13 cellular contexts compared by ENCODE assay signal in genomic region chr1:225650198-225650597, GRCh38. TPM values are rescaled to one million over a fixed set of nuclear protein-coding genes. Genes with fewer than 3 reads are reported as not detected.
DNase-seq lines count a peak whose midpoint lies in the region; ATAC-seq, FAIRE-seq and TF ChIP-seq lines count a peak whose summit lies in the region.
"Had no signal": no experiment of that assay in that cellular context is flagged by ENCODE, and none has a peak within 500 bp of the region (broad histone marks: within the 10 kb centered on the region; RNA-seq: fewer than 3 reads in every experiment).

No MANE protein-coding gene starts in this region.

- H3K4me3 ChIP-seq in iPS-15b (ENCODE audit: low read depth, low read length) (peak overlapping the region; percentile 16), skeletal muscle cell (ENCODE audit: low read depth, low read length) (peak overlapping the region; percentile 10), pancreas (peak overlapping the region in 1 of 4 donors; percentile 97)

- no TSS peak for BruUV-seq in Calu3 (replicated peaks; lab: Mats Ljungman, UMichigan)

- WGBS in pancreas, 2 donors = 57 to 64% methylated on average over 7 of the region's 7 CpGs

- H3K36me3 Mint-ChIP-seq in Calu3 (ENCODE audit: insufficient read depth, unreplicated experiment) (peaks cover 37% of the 10 kb centered on the region), WTC11 (peaks cover 11% of the 10 kb centered on the region)
- H3K36me3 Mint-ChIP-seq: CD8-positive, alpha-beta T cell had no signal

- ATAC-seq in WTC11 = no peak
- ATAC-seq in GM18907 (IDR thresholded peaks at IDR 0.05; ENCODE audit: unreplicated experiment) = no peak
- no peak for ATAC-seq in pancreas
- ATAC-seq: CD8-positive, alpha-beta T cell; naive thymus-derived CD4-positive, alpha-beta T cell had no signal

- H3K27me3 Mint-ChIP-seq in Calu3 (ENCODE audit: unreplicated experiment) = no peaks in the 10 kb centered on the region
- no peaks in the 10 kb centered on the region for H3K27me3 Mint-ChIP-seq in WTC11 (ENCODE audit: low read depth)

- POLR2A ChIA-PET in WTC11 (lab: Charles Lee) = no interaction called here

- H3K9me3 ChIP-seq in iPS-15b (ENCODE audit: control insufficient read depth, insufficient read depth, low read length) (no peaks in the 10 kb centered on the region), pancreas (no peaks in the 10 kb centered on the region)

- CTCF ChIA-PET in Calu3 (lab: Charles Lee) = interaction anchor here (0.7 kb wide), 1 partner anchor 75 kb away, joined by 8 read pairs; no protein-coding TSS in a partner anchor
- CTCF ChIA-PET in WTC11 (lab: Charles Lee) = interaction anchor here (0.7 to 0.9 kb wide), 2 partner anchors 132 to 176 kb away, joined by 3 to 4 read pairs; no protein-coding TSS in a partner anchor

- H3K4me1 Mint-ChIP-seq in Calu3 (ENCODE audit: low read depth, unreplicated experiment) (peaks cover 23% of the 10 kb centered on the region), WTC11 (peaks cover 51% of the 10 kb centered on the region)

- DNase-seq in Calu3 (no peak), WTC11 (ENCODE audit: low spot score) (no peak), skeletal muscle cell (ENCODE audit: low read depth) (no peak), kidney tubule cell (ENCODE audit: low spot score) (no peak), DMS 273 treated with DMSO at 0.1 percent for 48 hours (lab: John Stamatoyannopoulos, UW) (no peak), pancreas (no peak)
- DNase-seq: activated T-cell treated with anti-CD3 and anti-CD28 coated beads, Interleukin-2, amount 50 U/mL, for 24 hours; CD8-positive, alpha-beta T cell; cortex of kidney; naive thymus-derived CD4-positive, alpha-beta T cell; NCI-H1436 had no signal

- peak overlapping the region in 1 of 4 donors; percentile 3 for H3K27ac ChIP-seq in pancreas

- intact Hi-C loops in Calu3 (cut with micrococcal nuclease; ENCODE audit: unreplicated experiment) = loop anchor here (2.0 to 10.0 kb wide), 3 partner anchors 48 to 165 kb away; no protein-coding TSS in a partner anchor
- intact Hi-C loops in pancreas (cut with DNase I) = no loop called here

- H3K4me1 ChIP-seq in iPS-15b (ENCODE audit: control insufficient read depth, insufficient read depth, low read length) (peaks cover 6% of the 10 kb centered on the region), pancreas (peaks cover 2 to 18% (median 16%) of the 10 kb centered on the region in 3 donors)

- H3K9me3 Mint-ChIP-seq in Calu3 (ENCODE audit: low read depth, unreplicated experiment) (no peaks in the 10 kb centered on the region), WTC11 (peaks cover 3% of the 10 kb centered on the region)
- H3K9me3 Mint-ChIP-seq: activated T-cell treated with anti-CD3 and anti-CD28 coated beads, Interleukin-2, amount 50 U/mL, for 24 hours; CD8-positive, alpha-beta T cell; naive thymus-derived CD4-positive, alpha-beta T cell had no signal

- H3K36me3 ChIP-seq in iPS-15b (ENCODE audit: control insufficient read depth, insufficient read depth, low read length) (no peaks in the 10 kb centered on the region), pancreas (no peaks in the 10 kb centered on the region)

- TF ChIP-seq CTCF in Calu3 (IDR thresholded peaks at IDR 0.05; ENCODE audit: unreplicated experiment) (no peak), WTC11 (IDR thresholded peaks at IDR 0.05) (no peak), pancreas (IDR thresholded peaks at IDR 0.05) (no peak)

- peak overlapping the region; percentile 98 for H3K4me3 Mint-ChIP-seq in Calu3 (ENCODE audit: low read depth, unreplicated experiment)
- peak overlapping the region; percentile 93 for H3K4me3 Mint-ChIP-seq in WTC11
- H3K4me3 Mint-ChIP-seq: activated T-cell treated with anti-CD3 and anti-CD28 coated beads, Interleukin-2, amount 50 U/mL, for 24 hours; CD8-positive, alpha-beta T cell had no signal

- H3K27me3 ChIP-seq in iPS-15b (ENCODE audit: control insufficient read depth, insufficient read depth, low read length) = no peaks in the 10 kb centered on the region
- H3K27me3 ChIP-seq in pancreas = no peaks in the 10 kb centered on the region

- no peak for FAIRE-seq in pancreas (lab: Jason Lieb, UNC)

- H3K9ac ChIP-seq in iPS-15b (ENCODE audit: low read depth, low read length) = no peak overlapping the region

- H3K27ac Mint-ChIP-seq in Calu3 (ENCODE audit: unreplicated experiment) (peak overlapping the region; percentile 2), WTC11 (peak overlapping the region; percentile 19)
- H3K27ac Mint-ChIP-seq: activated T-cell treated with anti-CD3 and anti-CD28 coated beads, Interleukin-2, amount 50 U/mL, for 24 hours; CD8-positive, alpha-beta T cell; naive thymus-derived CD4-positive, alpha-beta T cell had no signal

TF ChIP-seq in WTC11, 78 proteins besides CTCF, POLR2A, EP300 and RAD21 (continues in another document):
- TF ChIP-seq ETV6 (CRISPR knock-in tag; IDR thresholded peaks at IDR 0.05) (no peak), ZNF425 (CRISPR knock-in tag; conservative IDR thresholded peaks at IDR 0.05) (no peak), ZNF281 (CRISPR knock-in tag; IDR thresholded peaks at IDR 0.05) (no peak), OVOL2 (CRISPR knock-in tag; IDR thresholded peaks at IDR 0.05; ENCODE audit: borderline replicate concordance) (no peak), SOX15 (CRISPR knock-in tag; IDR thresholded peaks at IDR 0.05) (no peak), GABPB1 (CRISPR knock-in tag; IDR thresholded peaks at IDR 0.05) (no peak), ZNF263 (CRISPR knock-in tag; IDR thresholded peaks at IDR 0.05; ENCODE audit: low read depth) (no peak), ZNF396 (CRISPR knock-in tag; IDR thresholded peaks at IDR 0.05; ENCODE audit: borderline replicate concordance) (no peak), TCF7 (CRISPR knock-in tag; IDR thresholded peaks at IDR 0.05; ENCODE audit: low read depth) (no peak)
- TF ChIP-seq, protein P1, sequence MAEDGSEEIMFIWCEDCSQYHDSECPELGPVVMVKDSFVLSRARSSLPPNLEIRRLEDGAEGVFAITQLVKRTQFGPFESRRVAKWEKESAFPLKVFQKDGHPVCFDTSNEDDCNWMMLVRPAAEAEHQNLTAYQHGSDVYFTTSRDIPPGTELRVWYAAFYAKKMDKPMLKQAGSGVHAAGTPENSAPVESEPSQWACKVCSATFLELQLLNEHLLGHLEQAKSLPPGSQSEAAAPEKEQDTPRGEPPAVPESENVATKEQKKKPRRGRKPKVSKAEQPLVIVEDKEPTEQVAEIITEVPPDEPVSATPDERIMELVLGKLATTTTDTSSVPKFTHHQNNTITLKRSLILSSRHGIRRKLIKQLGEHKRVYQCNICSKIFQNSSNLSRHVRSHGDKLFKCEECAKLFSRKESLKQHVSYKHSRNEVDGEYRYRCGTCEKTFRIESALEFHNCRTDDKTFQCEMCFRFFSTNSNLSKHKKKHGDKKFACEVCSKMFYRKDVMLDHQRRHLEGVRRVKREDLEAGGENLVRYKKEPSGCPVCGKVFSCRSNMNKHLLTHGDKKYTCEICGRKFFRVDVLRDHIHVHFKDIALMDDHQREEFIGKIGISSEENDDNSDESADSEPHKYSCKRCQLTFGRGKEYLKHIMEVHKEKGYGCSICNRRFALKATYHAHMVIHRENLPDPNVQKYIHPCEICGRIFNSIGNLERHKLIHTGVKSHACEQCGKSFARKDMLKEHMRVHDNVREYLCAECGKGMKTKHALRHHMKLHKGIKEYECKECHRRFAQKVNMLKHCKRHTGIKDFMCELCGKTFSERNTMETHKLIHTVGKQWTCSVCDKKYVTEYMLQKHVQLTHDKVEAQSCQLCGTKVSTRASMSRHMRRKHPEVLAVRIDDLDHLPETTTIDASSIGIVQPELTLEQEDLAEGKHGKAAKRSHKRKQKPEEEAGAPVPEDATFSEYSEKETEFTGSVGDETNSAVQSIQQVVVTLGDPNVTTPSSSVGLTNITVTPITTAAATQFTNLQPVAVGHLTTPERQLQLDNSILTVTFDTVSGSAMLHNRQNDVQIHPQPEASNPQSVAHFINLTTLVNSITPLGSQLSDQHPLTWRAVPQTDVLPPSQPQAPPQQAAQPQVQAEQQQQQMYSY (CRISPR knock-in tag; IDR thresholded peaks at IDR 0.05) = no peak

RNA-seq across cellular contexts. Expression of gene ENAH, which starts 2.7 kb away (rescaled TPM):
- total RNA-seq in Calu3 (2022) (92.6 and 103 TPM in 2 replicates), WTC11 (2021) (223 to 229 TPM (median 227 TPM) in 3 replicates), pancreas (10 to 100 TPM; 27.8 to 62.8 (median 34.7) TPM)
- 10 to 100 TPM in 1 of 2 donors, 1 to 10 TPM in 1; 8.0 to 17.1 TPM for polyA plus RNA-seq in pancreas
- polyA plus RNA-seq: naive thymus-derived CD4-positive, alpha-beta T cell had no signal
